18 cellular contexts compared by ENCODE assay signal in the genomic region with DNA sequence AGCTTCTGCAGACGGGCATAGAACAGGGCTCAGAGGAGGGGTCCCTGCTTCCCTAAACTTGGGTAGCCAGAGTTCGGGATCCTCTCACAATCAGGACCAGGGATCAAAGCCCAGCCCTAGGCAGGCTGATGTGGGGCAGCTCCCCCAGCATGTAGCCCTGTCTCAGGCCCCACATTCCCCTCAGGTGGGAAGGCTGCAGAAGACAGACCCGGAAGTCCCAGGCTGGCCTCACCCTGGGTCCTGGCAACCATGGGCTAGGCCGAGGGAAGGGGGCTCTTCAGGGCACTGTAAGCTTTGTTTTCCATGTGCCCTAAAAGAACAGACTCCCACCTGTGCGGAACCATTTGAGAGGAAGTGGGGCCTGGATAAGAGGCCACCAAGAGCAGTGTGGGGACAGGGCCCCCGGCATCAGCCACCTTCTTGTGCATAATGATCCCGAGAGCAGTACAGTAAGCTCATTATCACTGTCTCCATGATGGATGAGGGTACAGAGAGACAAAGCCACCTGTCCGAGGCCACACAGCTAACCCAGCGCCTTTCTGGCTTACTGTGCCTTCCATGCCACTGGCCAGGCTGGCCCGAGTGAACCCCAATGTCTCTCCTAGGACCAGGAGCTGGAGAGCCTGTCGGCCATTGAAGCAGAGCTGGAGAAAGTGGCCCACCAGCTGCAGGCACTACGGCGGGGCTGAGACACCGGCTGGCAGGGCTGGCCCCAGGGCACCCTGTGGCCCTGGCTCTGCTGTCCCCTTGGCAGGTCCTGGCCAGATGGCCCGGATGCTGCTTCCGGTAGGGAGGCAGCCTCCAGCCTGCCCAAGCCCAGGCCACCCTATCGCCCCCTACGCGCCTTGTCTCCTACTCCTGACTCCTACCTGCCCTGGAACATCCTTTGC. TPM values are rescaled to one million over a fixed set of nuclear protein-coding genes. Genes with fewer than 3 reads are reported as not detected.
DNase-seq lines count a peak whose midpoint lies in the region; ATAC-seq, FAIRE-seq and TF ChIP-seq lines count a peak whose summit lies in the region.
"Had no signal": no experiment of that assay in that cellular context is flagged by ENCODE, and none has a peak within 500 bp of the region (broad histone marks: within the 10 kb centered on the region; RNA-seq: fewer than 3 reads in every experiment).

No MANE protein-coding gene starts in this region.

- ATAC-seq in GM21825 (IDR thresholded peaks at IDR 0.05; ENCODE audit: unreplicated experiment), result no peak
- ATAC-seq: CD8-positive, alpha-beta T cell had no signal

- H3K27me3 ChIP-seq in BE2C (no peaks in the 10 kb centered on the region), vagina (no peaks in the 10 kb centered on the region)

- TF ChIP-seq CTCF in BE2C (IDR thresholded peaks at IDR 0.05; ENCODE audit: low read depth, low read length) (no peak), RWPE1 (conservative IDR thresholded peaks at IDR 0.05; ENCODE audit: low read depth) (no peak), mesothelial cell of epicardium (IDR thresholded peaks at IDR 0.05; ENCODE audit: unreplicated experiment) (no peak), D721Med (IDR thresholded peaks at IDR 0.05; ENCODE audit: insufficient read depth, missing control alignments) (no peak), vagina (IDR thresholded peaks at IDR 0.05) (no peak)

- CTCF ChIA-PET in RWPE1 (lab: Yijun Ruan, JAX), result interaction anchor here (0.6 kb wide), 2 partner anchors 108 to 1084 kb away, joined by 3 to 4 read pairs; no protein-coding TSS in a partner anchor

- DNase-seq in BE2C (peak; percentile 79), ELF-1 (ENCODE audit: low read depth, low spot score) (peak; percentile 27), RWPE1 (ENCODE audit: low spot score) (no peak), mesothelial cell of epicardium (ENCODE audit: low spot score in 2 of 2, unreplicated experiment in 2 of 2) (no peak), D721Med (ENCODE audit: insufficient read length, low spot score) (no peak), vagina (ENCODE audit: extremely low spot score in 2 of 2) (no peak)
- DNase-seq: CD8-positive, alpha-beta T cell; COR-L47; DMS53; H7 had no signal

- H3K36me3 ChIP-seq in BE2C, result peaks cover 74% of the 10 kb centered on the region
- H3K36me3 ChIP-seq in vagina, result no peaks in the 10 kb centered on the region

- no peak overlapping the region for H3K4me3 Mint-ChIP-seq in mesothelial cell of epicardium
- H3K4me3 Mint-ChIP-seq: CD14-positive monocyte; CD8-positive, alpha-beta T cell; IgD-negative memory B cell had no signal

- H3K27ac Mint-ChIP-seq in mesothelial cell of epicardium, result no peak overlapping the region
- H3K27ac Mint-ChIP-seq: CD8-positive, alpha-beta T cell; IgD-negative memory B cell had no signal

- intact Hi-C loops in vagina (cut with DNase I), result no loop called here

- POLR2A ChIA-PET in RWPE1 (lab: Yijun Ruan, JAX; ENCODE audit: low non-redundant PET), result no interaction called here

- H3K4me1 ChIP-seq in BE2C (peaks cover 58% of the 10 kb centered on the region), vagina (peaks cover 5% of the 10 kb centered on the region)

- TF ChIP-seq POLR2A in vagina (IDR thresholded peaks at IDR 0.05), result no peak

- no peak for FAIRE-seq in D721Med (lab: Jason Lieb, UNC)
- FAIRE-seq: A549 had no signal

- H3K36me3 Mint-ChIP-seq in mesothelial cell of epicardium, result no peaks in the 10 kb centered on the region

- H3K9me3 Mint-ChIP-seq in mesothelial cell of epicardium, result no peaks in the 10 kb centered on the region
- H3K9me3 Mint-ChIP-seq: CD14-positive monocyte; CD8-positive, alpha-beta T cell; IgD-negative memory B cell had no signal

- H3K9me3 ChIP-seq in BE2C, result no peaks in the 10 kb centered on the region
- H3K9me3 ChIP-seq in vagina, result no peaks in the 10 kb centered on the region
- H3K9me3 ChIP-seq: A549 had no signal

- H3K27ac ChIP-seq in RWPE1 (peak overlapping the region; percentile 9; the same call in 1 of the 2 replicates), angular gyrus (ENCODE audit: low read depth, low read length) (peak overlapping the region; percentile 3), vagina (no peak overlapping the region)
- H3K27ac ChIP-seq: A549 had no signal

- no peaks in the 10 kb centered on the region for H3K27me3 Mint-ChIP-seq in mesothelial cell of epicardium (ENCODE audit: low read depth)
- H3K27me3 Mint-ChIP-seq: IgD-negative memory B cell had no signal

- H3K4me3 ChIP-seq in BE2C (ENCODE audit: low read depth, low read length), result no peak overlapping the region
- no peak overlapping the region for H3K4me3 ChIP-seq in vagina
- H3K4me3 ChIP-seq: A549 had no signal

- no peaks in the 10 kb centered on the region for H3K4me1 Mint-ChIP-seq in mesothelial cell of epicardium
- H3K4me1 Mint-ChIP-seq: CD14-positive monocyte, IgD-negative memory B cell had no signal

RNA-seq across cellular contexts. Expression of a gene that starts 11.5 kb away (rescaled TPM):
- 6,216 TPM for polyA plus RNA-seq in BE2C (2012; ENCODE audit: insufficient read depth, insufficient read length, low read depth)
- not detected in 3 replicates for total RNA-seq in mesothelial cell of epicardium
- 5.4 TPM for total RNA-seq in vagina
- total RNA-seq: CD8-positive, alpha-beta T cell; HT-29 had no signal
- polyA plus RNA-seq: AG04450, BJ, CD14-positive monocyte had no signal

Comparison
In these comparisons a context has a peak if more than half of its experiments do, and no peak if none do; other contexts are left out.
1. DNase-seq: peak in BE2C (single experiment) and ELF-1 (single experiment); none in RWPE1 (single experiment), mesothelial cell of epicardium (0 of 2), D721Med (single experiment) and vagina (0 of 2).